ENCODE assay signal across 13 cellular contexts in genomic region chr5:171505473-171506043, GRCh38.
DNase-seq lines count a peak whose midpoint lies in the region; ATAC-seq and TF ChIP-seq lines count a peak whose summit lies in the region.
"Had no signal": no experiment of that assay in that cellular context is flagged by ENCODE, and none has a peak within 500 bp of the region (broad histone marks: within the 10 kb centered on the region; RNA-seq: fewer than 3 reads in every experiment).

No MANE protein-coding gene starts in this region.

- H3K27me3 ChIP-seq in heart left ventricle (no peaks in the 10 kb centered on the region), osteoblast (ENCODE audit: insufficient read depth, low read length) (peaks cover 8% of the 10 kb centered on the region), hepatocyte (no peaks in the 10 kb centered on the region)
- H3K27me3 ChIP-seq: BLaER1 treated with 17β-estradiol and CSF1 and Interleukin-3, amounts not matched to agents 10 nM and 100 nM had no signal

- no peaks in the 10 kb centered on the region for H4K20me1 ChIP-seq in osteoblast (ENCODE audit: insufficient read depth, low read length)
- H4K20me1 ChIP-seq in hepatocyte (ENCODE audit: insufficient read depth, poor library complexity, severe bottlenecking), result no peaks in the 10 kb centered on the region
- H4K20me1 ChIP-seq: BLaER1 treated with 17β-estradiol and CSF1 and Interleukin-3, amounts not matched to agents 10 nM and 100 nM had no signal

- no peaks in the 10 kb centered on the region for H3K9me3 Mint-ChIP-seq in T-cell
- H3K9me3 Mint-ChIP-seq: CD8-positive, alpha-beta T cell; H9 had no signal

- POLR2A ChIA-PET in T-cell (lab: Charles Lee), result no interaction called here

- H3K4me2 ChIP-seq in osteoblast (ENCODE audit: insufficient read depth, low read length) (no peak overlapping the region), hepatocyte (no peak overlapping the region)
- H3K4me2 ChIP-seq: BLaER1 treated with 17β-estradiol and CSF1 and Interleukin-3, amounts not matched to agents 10 nM and 100 nM had no signal

- DNase-seq in heart left ventricle (no peak), cardiac septum (ENCODE audit: low spot score) (no peak), left ventricle myocardium superior (no peak), osteoblast (ENCODE audit: insufficient read length, low spot score, missing footprints) (peak; percentile 57), hepatocyte (ENCODE audit: low spot score) (no peak), T-cell (no peak)
- DNase-seq: Calu3; CD8-positive, alpha-beta T cell; DMS79 treated with DMSO at 0.1 percent for 48 hours; GF-D8; H9 had no signal

- H3K27ac Mint-ChIP-seq in T-cell, result no peak overlapping the region
- H3K27ac Mint-ChIP-seq: B cell; CD8-positive, alpha-beta T cell had no signal

- no peaks in the 10 kb centered on the region for H3K4me1 Mint-ChIP-seq in T-cell
- H3K4me1 Mint-ChIP-seq: B cell had no signal

- H3K79me2 ChIP-seq in osteoblast (ENCODE audit: insufficient read depth, low read length) (no peaks in the 10 kb centered on the region), hepatocyte (no peaks in the 10 kb centered on the region)

- intact Hi-C loops in heart left ventricle (cut with DNase I), result no loop called here
- intact Hi-C loops in cardiac septum (cut with DNase I), result no loop called here
- intact Hi-C loops in left ventricle myocardium superior (cut with micrococcal nuclease), result no loop called here

- H3K4me1 ChIP-seq in heart left ventricle, result peaks cover 0 to 8% (median 0%) of the 10 kb centered on the region in 12 donors
- H3K4me1 ChIP-seq in osteoblast (ENCODE audit: insufficient read depth, low read length), result no peaks in the 10 kb centered on the region
- H3K4me1 ChIP-seq in hepatocyte (ENCODE audit: insufficient read depth), result no peaks in the 10 kb centered on the region
- H3K4me1 ChIP-seq: BLaER1 treated with 17β-estradiol and CSF1 and Interleukin-3, amounts not matched to agents 10 nM and 100 nM had no signal

- 58 to 86% (median 62%) methylated on average over 7 of the region's 7 CpGs for WGBS in heart left ventricle, 4 donors
- 98% methylated on average over 7 of the region's 7 CpGs for WGBS in hepatocyte (ENCODE audit: low lambda C conversion rate, missing lambda C conversion rate)

- H3K27me3 Mint-ChIP-seq in T-cell, result peaks cover 5% of the 10 kb centered on the region in 2 donors

- CTCF ChIA-PET in T-cell (lab: Charles Lee), result no interaction called here

- TF ChIP-seq CTCF in heart left ventricle (IDR thresholded peaks at IDR 0.05) (no peak), osteoblast (IDR thresholded peaks at IDR 0.05; ENCODE audit: extremely low read depth, low read depth, low read length) (no peak), hepatocyte (IDR thresholded peaks at IDR 0.05; ENCODE audit: poor library complexity) (no peak)

- TF ChIP-seq POLR2A in heart left ventricle (IDR thresholded peaks at IDR 0.05), result no peak

- ATAC-seq in heart left ventricle (peak in 3 of 4 donors; percentile 58 to 65 (median 63)), left ventricle myocardium superior (peak; percentile 75), T-cell (replicated peaks in 1 of 4) (no peak)
- ATAC-seq: CD8-positive, alpha-beta T cell had no signal

- no peak overlapping the region for H2AFZ ChIP-seq in osteoblast (ENCODE audit: low read length)
- no peak overlapping the region for H2AFZ ChIP-seq in hepatocyte

- H3K4me3 ChIP-seq in heart left ventricle (no peak overlapping the region), osteoblast (ENCODE audit: insufficient read depth, low read length) (no peak overlapping the region), hepatocyte (no peak overlapping the region)
- H3K4me3 ChIP-seq: BLaER1 treated with 17β-estradiol and CSF1 and Interleukin-3, amounts not matched to agents 10 nM and 100 nM had no signal

- H3K36me3 Mint-ChIP-seq in T-cell, result no peaks in the 10 kb centered on the region
- H3K36me3 Mint-ChIP-seq: CD8-positive, alpha-beta T cell had no signal

- H3K9me3 ChIP-seq in heart left ventricle (no peaks in the 10 kb centered on the region), osteoblast (ENCODE audit: low read depth, low read length) (no peaks in the 10 kb centered on the region), hepatocyte (ENCODE audit: low read depth) (no peaks in the 10 kb centered on the region)
- H3K9me3 ChIP-seq: BLaER1 treated with 17β-estradiol and CSF1 and Interleukin-3, amounts not matched to agents 10 nM and 100 nM had no signal

- no peak overlapping the region for H3K27ac ChIP-seq in heart left ventricle
- H3K27ac ChIP-seq in osteoblast (ENCODE audit: low read depth, low read length), result no peak overlapping the region
- no peak overlapping the region for H3K27ac ChIP-seq in hepatocyte
- H3K27ac ChIP-seq: BLaER1 treated with 17β-estradiol and CSF1 and Interleukin-3, amounts not matched to agents 10 nM and 100 nM had no signal

- H3K4me3 Mint-ChIP-seq in T-cell, result no peak overlapping the region
- H3K4me3 Mint-ChIP-seq: B cell; CD8-positive, alpha-beta T cell; H9 had no signal

- no peaks in the 10 kb centered on the region for H3K9me2 ChIP-seq in hepatocyte (replicated peaks; ENCODE audit: insufficient read depth)

- H3K36me3 ChIP-seq in heart left ventricle (no peaks in the 10 kb centered on the region), osteoblast (ENCODE audit: insufficient read depth, low read length) (no peaks in the 10 kb centered on the region), hepatocyte (replicated peaks; ENCODE audit: insufficient read depth, low read depth) (no peaks in the 10 kb centered on the region)
- H3K36me3 ChIP-seq: BLaER1 treated with 17β-estradiol and CSF1 and Interleukin-3, amounts not matched to agents 10 nM and 100 nM had no signal

Comparison
In these comparisons a context has a peak if more than half of its experiments do, and no peak if none do; other contexts are left out.
1. ATAC-seq: peak in heart left ventricle (3 of 4) and left ventricle myocardium superior (single experiment); none in T-cell (0 of 4).